In genomic region chr12:106773286-106773685, GRCh38 we compare ENCODE assay signal across 9 cellular contexts. TPM values are rescaled to one million over a fixed set of nuclear protein-coding genes. Genes with fewer than 3 reads are reported as not detected.
DNase-seq lines count a peak whose midpoint lies in the region; ATAC-seq, FAIRE-seq and TF ChIP-seq lines count a peak whose summit lies in the region.
"Had no signal": no experiment of that assay in that cellular context is flagged by ENCODE, and none has a peak within 500 bp of the region (broad histone marks: within the 10 kb centered on the region; RNA-seq: fewer than 3 reads in every experiment).

No MANE protein-coding gene starts in this region.

- TF ChIP-seq POLR2A in GM12891 (IDR thresholded peaks at IDR 0.05; ENCODE audit: low read depth, low read length): no peak

- peaks cover 13% of the 10 kb centered on the region for H3K79me1 ChIP-seq in mesenchymal stem cell (replicated peaks; ENCODE audit: low read length, poor library complexity, severe bottlenecking)

- peak overlapping the region; percentile 67 for H3K4me2 ChIP-seq in mesenchymal stem cell (ENCODE audit: low read length, poor library complexity, severe bottlenecking)

- H4K91ac ChIP-seq in mesenchymal stem cell (ENCODE audit: low read length): no peak overlapping the region

- H2BK120ac ChIP-seq in mesenchymal stem cell (ENCODE audit: low read depth, low read length): peak overlapping the region; percentile 77

- in situ Hi-C loops in astrocyte of the spinal cord (cut with HindIII; ENCODE audit: low sequenced_read_pairs): no loop called here

- no peak overlapping the region for H3K14ac ChIP-seq in mesenchymal stem cell (ENCODE audit: low read length in 2 of 2)

- H3K4me3 ChIP-seq in left ventricle myocardium inferior (peak overlapping the region; percentile 98), astrocyte of the spinal cord (ENCODE audit: low read depth, low read length) (peak overlapping the region; percentile 91), mesenchymal stem cell (ENCODE audit: insufficient read depth in 1 of 2, low read depth in 1 of 2, low read length in 2 of 2) (peak overlapping the region in 1 of 2 experiments; percentile 97), urinary bladder (ENCODE audit: low read depth, low read length) (peak overlapping the region; percentile 66)

- intact Hi-C loops in left ventricle myocardium inferior (cut with micrococcal nuclease) (no loop called here), cardiac septum (cut with DNase I) (loop anchor here (5.0 kb wide), 1 partner anchor 416 kb away; the partner anchor contains the start of gene POLR3B)

- H4K8ac ChIP-seq in mesenchymal stem cell (ENCODE audit: low read length): peak overlapping the region; percentile 79

- 92% methylated on average over 12 of the region's 12 CpGs for WGBS in mesenchymal stem cell
- 82% methylated on average over 12 of the region's 12 CpGs for WGBS in urinary bladder

- TF ChIP-seq CTCF in left ventricle myocardium inferior (IDR thresholded peaks at IDR 0.05; ENCODE audit: borderline replicate concordance): no peak
- no peak for TF ChIP-seq CTCF in astrocyte of the spinal cord (IDR thresholded peaks at IDR 0.05; ENCODE audit: low read depth, low read length)

- DNase-seq in left ventricle myocardium inferior (no peak), cardiac septum (ENCODE audit: low spot score) (no peak), astrocyte of the spinal cord (ENCODE audit: low read depth, low spot score) (no peak), mesenchymal stem cell (no peak), GM12891 (ENCODE audit: insufficient read length, low spot score) (no peak)

- peak overlapping the region; percentile 88 for H2AK5ac ChIP-seq in mesenchymal stem cell (ENCODE audit: low read length, severe bottlenecking)

- H2BK5ac ChIP-seq in mesenchymal stem cell (ENCODE audit: low read depth, low read length, poor library complexity, severe bottlenecking): no peak overlapping the region

- peak overlapping the region in 1 of 2 experiments; percentile 100 for H3K18ac ChIP-seq in mesenchymal stem cell (ENCODE audit: low read depth in 1 of 2, low read length in 2 of 2)

- H3K9me3 ChIP-seq in left ventricle myocardium inferior (replicated peaks) (no peaks in the 10 kb centered on the region), mesenchymal stem cell (ENCODE audit: control insufficient read depth, low read length) (no peaks in the 10 kb centered on the region)

- H2AFZ ChIP-seq in mesenchymal stem cell (ENCODE audit: low read depth, low read length): no peak overlapping the region

- H2BK15ac ChIP-seq in mesenchymal stem cell (ENCODE audit: low read depth, poor library complexity, severe bottlenecking): no peak overlapping the region

- H3K9ac ChIP-seq in mesenchymal stem cell (ENCODE audit: low read length): peak overlapping the region; percentile 97

- H3K4ac ChIP-seq in mesenchymal stem cell (ENCODE audit: low read depth in 1 of 2, low read length in 2 of 2): peak overlapping the region; percentile 32 to 69

- H3K36me3 ChIP-seq in left ventricle myocardium inferior: no peaks in the 10 kb centered on the region
- no peaks in the 10 kb centered on the region for H3K36me3 ChIP-seq in mesenchymal stem cell (ENCODE audit: control insufficient read depth in 1 of 2, insufficient read depth in 2 of 2, low read depth in 1 of 2, low read length in 2 of 2)
- no peaks in the 10 kb centered on the region for H3K36me3 ChIP-seq in urinary bladder (ENCODE audit: insufficient read depth)

- no peaks in the 10 kb centered on the region for H3K27me3 ChIP-seq in left ventricle myocardium inferior (ENCODE audit: low read depth)
- peaks cover 0 to under 1% of the 10 kb centered on the region in 2 experiments for H3K27me3 ChIP-seq in mesenchymal stem cell (ENCODE audit: control insufficient read depth in 1 of 2, insufficient read depth in 1 of 2, low read length in 2 of 2)

- H3K4me1 ChIP-seq in left ventricle myocardium inferior: peaks cover 52% of the 10 kb centered on the region
- H3K4me1 ChIP-seq in mesenchymal stem cell (ENCODE audit: control insufficient read depth, insufficient read depth, low read depth, low read length): peaks cover 3% of the 10 kb centered on the region
- peaks cover 2% of the 10 kb centered on the region for H3K4me1 ChIP-seq in urinary bladder (ENCODE audit: insufficient read depth)
- H3K4me1 ChIP-seq: foreskin keratinocyte had no signal

- peak overlapping the region; percentile 99 for H3K27ac ChIP-seq in left ventricle myocardium inferior (replicated peaks)
- peak overlapping the region; percentile 95 for H3K27ac ChIP-seq in mesenchymal stem cell (ENCODE audit: low read length, poor library complexity, severe bottlenecking)
- no peak overlapping the region for H3K27ac ChIP-seq in urinary bladder (ENCODE audit: low read depth)

- ATAC-seq in GM21619 (IDR thresholded peaks at IDR 0.05; ENCODE audit: unreplicated experiment): no peak
- ATAC-seq in GM19023 (IDR thresholded peaks at IDR 0.05; ENCODE audit: unreplicated experiment): no peak

- no peak for FAIRE-seq in GM12891 (lab: Jason Lieb, UNC)

- no peak overlapping the region for H2BK12ac ChIP-seq in mesenchymal stem cell (ENCODE audit: low read length in 2 of 2)

- H3K23ac ChIP-seq in mesenchymal stem cell (ENCODE audit: low read length in 2 of 2): no peak overlapping the region

TF ChIP-seq in GM12891, 5 proteins besides CTCF, POLR2A, EP300 and RAD21:
- TF ChIP-seq TAF1 (IDR thresholded peaks at IDR 0.05; ENCODE audit: low read depth, low read length) (no peak), SPI1 (IDR thresholded peaks at IDR 0.05; ENCODE audit: low read depth, low read length) (no peak), PAX5 (IDR thresholded peaks at IDR 0.05; ENCODE audit: insufficient read depth, low read length, severe bottlenecking) (no peak), POLR2AphosphoS5 (IDR thresholded peaks at IDR 0.05; ENCODE audit: low read depth, low read length) (no peak), POU2F2 (IDR thresholded peaks at IDR 0.05; ENCODE audit: low read depth, low read length) (no peak)

RNA-seq across cellular contexts. Expression of gene RIC8B, which starts 1.2 kb away (rescaled TPM):
- total RNA-seq in left ventricle myocardium inferior: 25.2 TPM
- 23.5 TPM for total RNA-seq in cardiac septum
- polyA plus RNA-seq in mesenchymal stem cell (2013, experiment 1 of 2): 7.6 TPM
- polyA plus RNA-seq in mesenchymal stem cell (2013, experiment 2 of 2): 6.9 TPM
- total RNA-seq in urinary bladder: 28.9 TPM
- 10.5 TPM for polyA plus RNA-seq in urinary bladder
- 3.4 TPM for polyA plus RNA-seq in GM12891 (2012; ENCODE audit: low read depth, missing spikeins)
